ENCODE assay signal across 2 cellular contexts in genomic region chr19:40693150-40693788, GRCh38.
A peak's percentile ranks its signal among the peaks of the same experiment; 100 is the strongest.
TF ChIP-seq lines count a peak whose summit lies in the region.

No MANE protein-coding gene starts in this region.

TF ChIP-seq in A549, 52 proteins besides CTCF, POLR2A, EP300 and RAD21:
- no peak for TF ChIP-seq BHLHE40 (IDR thresholded peaks at IDR 0.05; ENCODE audit: low read depth, low read length)
- peak; percentile 60; the same call in 1 of the 2 replicates for TF ChIP-seq KDM1A (IDR thresholded peaks at IDR 0.05; ENCODE audit: low read depth)
TF ChIP-seq in A549: peak in this region for 1.

TF ChIP-seq in WTC11, 78 proteins besides CTCF, POLR2A, EP300 and RAD21:
- TF ChIP-seq ESRRA (CRISPR knock-in tag; IDR thresholded peaks at IDR 0.05; ENCODE audit: borderline replicate concordance) (no peak), MLX (CRISPR knock-in tag; IDR thresholded peaks at IDR 0.05) (no peak), ETV6 (CRISPR knock-in tag; IDR thresholded peaks at IDR 0.05) (no peak), NFE2L1 (CRISPR knock-in tag; IDR thresholded peaks at IDR 0.05) (no peak), FOXK1 (CRISPR knock-in tag; IDR thresholded peaks at IDR 0.05) (no peak), USF1 (CRISPR knock-in tag; IDR thresholded peaks at IDR 0.05) (no peak), PRDM15 (CRISPR knock-in tag; IDR thresholded peaks at IDR 0.05) (no peak), ZNF281 (CRISPR knock-in tag; IDR thresholded peaks at IDR 0.05) (no peak), RELA (CRISPR knock-in tag; IDR thresholded peaks at IDR 0.05; ENCODE audit: borderline replicate concordance) (no peak), ZNF138 (CRISPR knock-in tag; conservative IDR thresholded peaks at IDR 0.05) (no peak), EMX1 (CRISPR knock-in tag; IDR thresholded peaks at IDR 0.05) (no peak), SMAD4 (CRISPR knock-in tag; IDR thresholded peaks at IDR 0.05) (no peak), TCF7 (CRISPR knock-in tag; IDR thresholded peaks at IDR 0.05; ENCODE audit: low read depth) (no peak), ZNF232 (CRISPR knock-in tag; IDR thresholded peaks at IDR 0.05) (no peak), ZNF317 (CRISPR knock-in tag; IDR thresholded peaks at IDR 0.05; ENCODE audit: borderline replicate concordance, low read depth) (no peak), GTF2I (CRISPR knock-in tag; conservative IDR thresholded peaks at IDR 0.05) (no peak), AFF4 (CRISPR knock-in tag; IDR thresholded peaks at IDR 0.05; ENCODE audit: borderline replicate concordance) (no peak), ZMAT4 (CRISPR knock-in tag; IDR thresholded peaks at IDR 0.05) (no peak), ZSCAN18 (CRISPR knock-in tag; IDR thresholded peaks at IDR 0.05) (no peak), JAZF1 (CRISPR knock-in tag; IDR thresholded peaks at IDR 0.05) (no peak)
